12 cellular contexts compared by ENCODE assay signal in the genomic region with DNA sequence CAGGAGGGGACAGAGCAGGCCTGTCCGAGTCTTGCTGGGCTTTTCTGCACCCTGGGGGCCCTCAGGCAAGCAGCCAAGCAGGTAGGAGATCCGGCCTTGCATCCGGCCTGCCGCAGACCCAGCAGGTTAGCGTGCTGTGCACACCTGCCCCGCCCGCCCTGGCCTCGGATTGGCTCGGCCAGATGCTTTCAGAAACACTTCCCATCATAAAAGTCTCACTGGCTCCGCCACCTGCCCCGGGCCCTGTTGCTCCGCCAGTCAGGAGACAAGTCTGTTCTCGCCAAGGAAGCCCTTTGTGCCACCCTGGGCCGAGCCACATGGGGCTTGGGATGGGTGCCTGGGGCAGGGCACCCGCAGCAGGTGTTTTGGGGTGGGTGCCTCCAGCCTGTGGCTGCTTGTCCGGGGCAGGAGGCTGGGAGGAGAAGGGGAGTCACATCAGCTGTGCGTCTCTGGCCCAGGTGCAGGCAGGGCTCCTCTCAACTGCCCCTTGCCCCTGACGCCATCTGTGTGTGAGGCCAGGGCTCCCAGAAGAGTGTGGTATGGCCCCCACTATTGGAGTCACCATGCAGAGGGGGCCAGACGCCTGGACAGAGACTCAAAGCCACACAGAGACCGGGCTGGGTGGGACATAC.
DNase-seq lines count a peak whose midpoint lies in the region; ATAC-seq and TF ChIP-seq lines count a peak whose summit lies in the region.
"Had no signal": no experiment of that assay in that cellular context is flagged by ENCODE, and none has a peak within 500 bp of the region (broad histone marks: within the 10 kb centered on the region; RNA-seq: fewer than 3 reads in every experiment).

No MANE protein-coding gene starts in this region.

- H2BK5ac ChIP-seq in trophoblast cell (ENCODE audit: low read depth, low read length, poor library complexity) = no peak overlapping the region

- no peak overlapping the region for H2BK12ac ChIP-seq in trophoblast cell (ENCODE audit: low read length)

- no peak overlapping the region for H2AFZ ChIP-seq in trophoblast cell (ENCODE audit: insufficient read depth, low read length, poor library complexity)

- peaks cover 13% of the 10 kb centered on the region for H3K79me1 ChIP-seq in trophoblast cell (ENCODE audit: low read length)

- H3K36me3 ChIP-seq in H7 (replicated peaks; ENCODE audit: control insufficient read depth, insufficient read depth, low read length) = no peaks in the 10 kb centered on the region
- H3K36me3 ChIP-seq in trophoblast cell (ENCODE audit: control insufficient read depth in 1 of 2, insufficient read depth in 2 of 2, low read length in 2 of 2) = no peaks in the 10 kb centered on the region
- H3K36me3 ChIP-seq: thyroid gland had no signal

- H3K14ac ChIP-seq in trophoblast cell (ENCODE audit: low read length) = no peak overlapping the region

- no peak for ATAC-seq in GM21381 (IDR thresholded peaks at IDR 0.05; ENCODE audit: unreplicated experiment)

- TF ChIP-seq CTCF in epithelial cell of esophagus (IDR thresholded peaks at IDR 0.05; ENCODE audit: insufficient read depth, low read depth, low read length, missing control alignments) = no peak

- H2AK5ac ChIP-seq in trophoblast cell (ENCODE audit: low read length) = no peak overlapping the region

- no peak overlapping the region for H3K4ac ChIP-seq in trophoblast cell (ENCODE audit: low read depth, low read length)

- no peak overlapping the region for H4K12ac ChIP-seq in trophoblast cell (ENCODE audit: low read depth, low read length)

- peak; percentile 83 for DNase-seq in H7
- peak; percentile 91 for DNase-seq in NCI-H345 (lab: John Stamatoyannopoulos, UW)
- DNase-seq in epithelial cell of esophagus (ENCODE audit: low read depth) = peak; percentile 93
- peak; percentile 41 to 58 for DNase-seq in trophoblast cell
- DNase-seq in NOMO-1 (lab: John Stamatoyannopoulos, UW; ENCODE audit: unreplicated experiment in 2 of 2) = no peak
- DNase-seq in retina = no peak
- no peak for DNase-seq in NCI-H1092 treated with DMSO at 0.1 percent for 48 hours (lab: John Stamatoyannopoulos, UW)
- DNase-seq: activated CD4-positive, alpha-beta T cell treated with anti-CD3 and anti-CD28 coated beads, Interleukin-2, amount 50 U/mL, for 4 hours; foreskin melanocyte; stimulated activated CD4-positive, alpha-beta T cell treated with anti-CD3 and anti-CD28 coated beads, Interleukin-4, amount 100 ng/mL, for 24 hours had no signal

- H3K79me2 ChIP-seq in trophoblast cell (ENCODE audit: control insufficient read depth, insufficient read depth, low read length, poor library complexity) = peaks cover 2% of the 10 kb centered on the region

- peak overlapping the region; percentile 58 for H4K91ac ChIP-seq in trophoblast cell (ENCODE audit: low read depth, low read length)

- no peak overlapping the region for H3K9ac ChIP-seq in trophoblast cell (ENCODE audit: low read length)

- H3K23ac ChIP-seq in trophoblast cell (ENCODE audit: low read length) = no peak overlapping the region

- H3K18ac ChIP-seq in trophoblast cell (ENCODE audit: low read length) = no peak overlapping the region

- H2BK120ac ChIP-seq in trophoblast cell (ENCODE audit: insufficient read depth, low read length, poor library complexity) = no peak overlapping the region

- no peaks in the 10 kb centered on the region for H3K27me3 ChIP-seq in H7 (ENCODE audit: control insufficient read depth, insufficient read depth, low read length)
- no peaks in the 10 kb centered on the region for H3K27me3 ChIP-seq in trophoblast cell (ENCODE audit: insufficient read depth, low read length)
- H3K27me3 ChIP-seq: thyroid gland had no signal

- H3K4me3 ChIP-seq in H7 (ENCODE audit: insufficient read depth, low read depth, low read length) (no peak overlapping the region), epithelial cell of esophagus (ENCODE audit: low read length) (no peak overlapping the region), trophoblast cell (ENCODE audit: low read depth, low read length) (no peak overlapping the region)
- H3K4me3 ChIP-seq: thyroid gland had no signal

- no CpG with 5 or more reads among the region's 20 CpGs for WGBS in trophoblast cell (ENCODE audit: extremely low coverage, insufficient coverage, insufficient read length)

- H3K4me2 ChIP-seq in trophoblast cell (ENCODE audit: low read length) = no peak overlapping the region

- H3K27ac ChIP-seq in trophoblast cell (ENCODE audit: low read depth, low read length) = no peak overlapping the region
- H3K27ac ChIP-seq: thyroid gland had no signal

- H4K8ac ChIP-seq in trophoblast cell (ENCODE audit: low read depth, low read length) = no peak overlapping the region

- peaks cover 28 to 33% of the 10 kb centered on the region in 2 experiments for H3K4me1 ChIP-seq in trophoblast cell (ENCODE audit: control insufficient read depth in 1 of 2, insufficient read depth in 2 of 2, low read length in 2 of 2)

- peaks cover 7% of the 10 kb centered on the region for H3K9me3 ChIP-seq in trophoblast cell (ENCODE audit: insufficient read depth, low read depth, low read length)
- H3K9me3 ChIP-seq: thyroid gland had no signal

Comparison
In these comparisons a context has a peak if more than half of its experiments do, and no peak if none do; other contexts are left out.
1. DNase-seq: peak in H7 (single experiment), NCI-H345 (single experiment), epithelial cell of esophagus (single experiment) and trophoblast cell (2 of 2); none in NOMO-1 (0 of 2), retina (single experiment) and NCI-H1092 treated with DMSO at 0.1 percent for 48 hours (single experiment).